Comparison of ENCODE assay signal across 2 cellular contexts in the genomic region with DNA sequence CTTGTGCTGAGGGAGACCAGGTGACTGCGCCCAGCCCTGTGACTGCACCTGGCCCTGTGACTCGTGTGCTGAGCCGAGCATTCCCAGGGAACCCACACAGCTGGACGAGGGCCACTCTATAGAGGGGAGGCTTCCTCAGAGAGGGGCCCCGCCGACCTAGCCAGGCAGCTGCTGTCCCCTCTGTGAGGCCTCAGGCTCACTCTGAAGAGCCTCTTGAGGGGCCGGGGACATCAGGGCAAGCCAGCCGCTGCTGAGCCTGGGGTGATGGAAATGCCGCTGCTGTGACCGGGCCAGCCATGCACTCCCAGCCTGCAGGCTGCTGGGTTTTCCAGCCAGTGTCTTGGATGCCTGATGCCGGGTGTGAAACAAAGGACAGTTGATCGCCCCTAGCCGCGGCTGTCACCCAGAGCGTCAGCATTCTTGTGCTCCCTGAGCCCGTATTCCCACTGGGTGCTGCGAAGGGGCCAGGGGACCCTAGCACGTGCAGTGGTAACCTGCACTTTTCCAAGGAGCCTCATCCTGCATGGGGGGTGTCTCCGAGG.
A peak's percentile ranks its signal among the peaks of the same experiment; 100 is the strongest.
TF ChIP-seq lines count a peak whose summit lies in the region.

No MANE protein-coding gene starts in this region.

TF ChIP-seq in K562, 482 proteins besides CTCF, POLR2A, EP300 and RAD21:
- TF ChIP-seq POLR2G (IDR thresholded peaks at IDR 0.05; ENCODE audit: low read depth, low read length) = 0 out of 2 replicates have a peak, but pooled peaks have one; percentile 31
- TF ChIP-seq, protein P1, sequence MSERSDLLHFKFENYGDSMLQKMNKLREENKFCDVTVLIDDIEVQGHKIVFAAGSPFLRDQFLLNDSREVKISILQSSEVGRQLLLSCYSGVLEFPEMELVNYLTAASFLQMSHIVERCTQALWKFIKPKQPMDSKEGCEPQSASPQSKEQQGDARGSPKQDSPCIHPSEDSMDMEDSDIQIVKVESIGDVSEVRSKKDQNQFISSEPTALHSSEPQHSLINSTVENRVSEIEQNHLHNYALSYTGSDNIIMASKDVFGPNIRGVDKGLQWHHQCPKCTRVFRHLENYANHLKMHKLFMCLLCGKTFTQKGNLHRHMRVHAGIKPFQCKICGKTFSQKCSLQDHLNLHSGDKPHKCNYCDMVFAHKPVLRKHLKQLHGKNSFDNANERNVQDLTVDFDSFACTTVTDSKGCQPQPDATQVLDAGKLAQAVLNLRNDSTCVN (CRISPR knock-in tag; IDR thresholded peaks at IDR 0.05) = no peak

TF ChIP-seq in SK-N-SH, 30 proteins besides CTCF, POLR2A, EP300 and RAD21:
- TF ChIP-seq TCF12 (IDR thresholded peaks at IDR 0.05) (no peak), MXI1 (IDR thresholded peaks at IDR 0.05; ENCODE audit: low read depth, low read length) (no peak), YY1 (IDR thresholded peaks at IDR 0.05; ENCODE audit: low read depth) (no peak), ELF1 (IDR thresholded peaks at IDR 0.05) (no peak), NFIC (IDR thresholded peaks at IDR 0.05; ENCODE audit: borderline replicate concordance) (no peak), FOXM1 (IDR thresholded peaks at IDR 0.05; ENCODE audit: low read depth) (no peak), GATA2 (CRISPR knock-in tag; IDR thresholded peaks at IDR 0.05) (no peak), CHD2 (IDR thresholded peaks at IDR 0.05; ENCODE audit: low read length, partially characterized antibody) (no peak), SIN3A (IDR thresholded peaks at IDR 0.05; ENCODE audit: borderline replicate concordance, low read depth, low read length) (no peak), NRF1 (IDR thresholded peaks at IDR 0.05; ENCODE audit: low read depth, low read length) (no peak), RXRA (IDR thresholded peaks at IDR 0.05; ENCODE audit: borderline replicate concordance, low read depth) (no peak), JUND (IDR thresholded peaks at IDR 0.05) (no peak), EZH2phosphoT487 (IDR thresholded peaks at IDR 0.05; ENCODE audit: borderline replicate concordance, low read depth) (no peak), RCOR1 (IDR thresholded peaks at IDR 0.05; ENCODE audit: low read length) (no peak), MEF2A (IDR thresholded peaks at IDR 0.05; ENCODE audit: borderline replicate concordance, low read depth) (no peak), RFX5 (IDR thresholded peaks at IDR 0.05; ENCODE audit: low read length) (no peak), FOSL2 (IDR thresholded peaks at IDR 0.05; ENCODE audit: borderline replicate concordance, low read depth) (no peak)
- TF ChIP-seq, protein P2, sequence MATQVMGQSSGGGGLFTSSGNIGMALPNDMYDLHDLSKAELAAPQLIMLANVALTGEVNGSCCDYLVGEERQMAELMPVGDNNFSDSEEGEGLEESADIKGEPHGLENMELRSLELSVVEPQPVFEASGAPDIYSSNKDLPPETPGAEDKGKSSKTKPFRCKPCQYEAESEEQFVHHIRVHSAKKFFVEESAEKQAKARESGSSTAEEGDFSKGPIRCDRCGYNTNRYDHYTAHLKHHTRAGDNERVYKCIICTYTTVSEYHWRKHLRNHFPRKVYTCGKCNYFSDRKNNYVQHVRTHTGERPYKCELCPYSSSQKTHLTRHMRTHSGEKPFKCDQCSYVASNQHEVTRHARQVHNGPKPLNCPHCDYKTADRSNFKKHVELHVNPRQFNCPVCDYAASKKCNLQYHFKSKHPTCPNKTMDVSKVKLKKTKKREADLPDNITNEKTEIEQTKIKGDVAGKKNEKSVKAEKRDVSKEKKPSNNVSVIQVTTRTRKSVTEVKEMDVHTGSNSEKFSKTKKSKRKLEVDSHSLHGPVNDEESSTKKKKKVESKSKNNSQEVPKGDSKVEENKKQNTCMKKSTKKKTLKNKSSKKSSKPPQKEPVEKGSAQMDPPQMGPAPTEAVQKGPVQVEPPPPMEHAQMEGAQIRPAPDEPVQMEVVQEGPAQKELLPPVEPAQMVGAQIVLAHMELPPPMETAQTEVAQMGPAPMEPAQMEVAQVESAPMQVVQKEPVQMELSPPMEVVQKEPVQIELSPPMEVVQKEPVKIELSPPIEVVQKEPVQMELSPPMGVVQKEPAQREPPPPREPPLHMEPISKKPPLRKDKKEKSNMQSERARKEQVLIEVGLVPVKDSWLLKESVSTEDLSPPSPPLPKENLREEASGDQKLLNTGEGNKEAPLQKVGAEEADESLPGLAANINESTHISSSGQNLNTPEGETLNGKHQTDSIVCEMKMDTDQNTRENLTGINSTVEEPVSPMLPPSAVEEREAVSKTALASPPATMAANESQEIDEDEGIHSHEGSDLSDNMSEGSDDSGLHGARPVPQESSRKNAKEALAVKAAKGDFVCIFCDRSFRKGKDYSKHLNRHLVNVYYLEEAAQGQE (IDR thresholded peaks at IDR 0.05; ENCODE audit: low read depth, low read length) = no peak
- TF ChIP-seq, protein P3, sequence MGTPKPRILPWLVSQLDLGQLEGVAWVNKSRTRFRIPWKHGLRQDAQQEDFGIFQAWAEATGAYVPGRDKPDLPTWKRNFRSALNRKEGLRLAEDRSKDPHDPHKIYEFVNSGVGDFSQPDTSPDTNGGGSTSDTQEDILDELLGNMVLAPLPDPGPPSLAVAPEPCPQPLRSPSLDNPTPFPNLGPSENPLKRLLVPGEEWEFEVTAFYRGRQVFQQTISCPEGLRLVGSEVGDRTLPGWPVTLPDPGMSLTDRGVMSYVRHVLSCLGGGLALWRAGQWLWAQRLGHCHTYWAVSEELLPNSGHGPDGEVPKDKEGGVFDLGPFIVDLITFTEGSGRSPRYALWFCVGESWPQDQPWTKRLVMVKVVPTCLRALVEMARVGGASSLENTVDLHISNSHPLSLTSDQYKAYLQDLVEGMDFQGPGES (IDR thresholded peaks at IDR 0.05; ENCODE audit: low read depth, low read length) = no peak
- TF ChIP-seq, protein P4, sequence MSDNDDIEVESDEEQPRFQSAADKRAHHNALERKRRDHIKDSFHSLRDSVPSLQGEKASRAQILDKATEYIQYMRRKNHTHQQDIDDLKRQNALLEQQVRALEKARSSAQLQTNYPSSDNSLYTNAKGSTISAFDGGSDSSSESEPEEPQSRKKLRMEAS (IDR thresholded peaks at IDR 0.05; ENCODE audit: low read depth) = no peak
TF ChIP-seq in SK-N-SH: peak in this region for 0.
